11 cellular contexts compared by ENCODE assay signal in genomic region chr5:140342287-140342686, GRCh38. TPM values are rescaled to one million over a fixed set of nuclear protein-coding genes. Genes with fewer than 3 reads are reported as not detected.
DNase-seq lines count a peak whose midpoint lies in the region; ATAC-seq, FAIRE-seq and TF ChIP-seq lines count a peak whose summit lies in the region.
"Had no signal": no experiment of that assay in that cellular context is flagged by ENCODE, and none has a peak within 500 bp of the region (broad histone marks: within the 10 kb centered on the region; RNA-seq: fewer than 3 reads in every experiment).

No MANE protein-coding gene starts in this region.

- H3K36me3 Mint-ChIP-seq in activated CD8-positive, alpha-beta memory T cell treated with anti-CD3 and anti-CD28 coated beads, Interleukin-2, amount 10 ng/mL, durations not matched to agents 7 days and 5 days, result peaks cover 52% of the 10 kb centered on the region

- H3K27me3 Mint-ChIP-seq in activated CD8-positive, alpha-beta memory T cell treated with anti-CD3 and anti-CD28 coated beads, Interleukin-2, amount 10 ng/mL, durations not matched to agents 7 days and 5 days, result no peaks in the 10 kb centered on the region

- CTCF ChIA-PET in activated CD8-positive, alpha-beta memory T cell treated with anti-CD3 and anti-CD28 coated beads, Interleukin-2, amount 10 ng/mL, durations not matched to agents 7 days and 5 days (lab: Charles Lee), result interaction anchor here (1.2 to 17.8 kb wide), 4 partner anchors 10 to 100 kb away, joined by 3 to 657 read pairs (median 14); no protein-coding TSS in a partner anchor
- CTCF ChIA-PET in endothelial cell of umbilical vein (lab: Charles Lee), result interaction anchor here (1.3 to 16.7 kb wide), 3 partner anchors 10 to 96 kb away, joined by 3 to 1214 read pairs (median 10); no protein-coding TSS in a partner anchor

- H3K9me3 Mint-ChIP-seq in activated CD8-positive, alpha-beta memory T cell treated with anti-CD3 and anti-CD28 coated beads, Interleukin-2, amount 10 ng/mL, durations not matched to agents 7 days and 5 days (ENCODE audit: low read depth), result no peaks in the 10 kb centered on the region

- H3K4me1 ChIP-seq in endothelial cell of umbilical vein (ENCODE audit: control insufficient read depth, extremely low read depth, insufficient read depth, low read length) (peaks cover 58% of the 10 kb centered on the region), subcutaneous abdominal adipose tissue (ENCODE audit: control insufficient read depth in 5 of 5, insufficient read depth in 5 of 5, low read length in 5 of 5) (peaks cover 11 to 76% (median 61%) of the 10 kb centered on the region in 5 donors)

- peaks cover 3% of the 10 kb centered on the region for H3K9me1 ChIP-seq in endothelial cell of umbilical vein (replicated peaks; ENCODE audit: control insufficient read depth, extremely low read depth, insufficient read depth, low read length)

- peaks cover 8 to 19% of the 10 kb centered on the region in 2 experiments for H3K36me3 ChIP-seq in endothelial cell of umbilical vein (ENCODE audit: control insufficient read depth in 2 of 2, extremely low read depth in 1 of 2, insufficient read depth in 2 of 2, low read length in 2 of 2)
- peaks cover 0 to 43% (median 20%) of the 10 kb centered on the region in 5 donors for H3K36me3 ChIP-seq in subcutaneous abdominal adipose tissue (ENCODE audit: control insufficient read depth in 5 of 5, insufficient read depth in 5 of 5, low read length in 5 of 5)

- in situ Hi-C loops in SK-MEL-5 (cut with HindIII; ENCODE audit: low pct_unique_long_range_greater_than_20kb, low sequenced_read_pairs), result no loop called here

- intact Hi-C loops in endothelial cell of umbilical vein (cut with micrococcal nuclease), result loop anchor here (1.0 kb wide), 2 partner anchors 30 to 81 kb away; no protein-coding TSS in a partner anchor

- peak overlapping the region; percentile 3 for H3K4me2 ChIP-seq in endothelial cell of umbilical vein (ENCODE audit: insufficient read depth, low read length)

- peak overlapping the region; percentile 94 for H3K27ac Mint-ChIP-seq in activated CD8-positive, alpha-beta memory T cell treated with anti-CD3 and anti-CD28 coated beads, Interleukin-2, amount 10 ng/mL, durations not matched to agents 7 days and 5 days

- peaks cover 74% of the 10 kb centered on the region for H3K4me1 Mint-ChIP-seq in activated CD8-positive, alpha-beta memory T cell treated with anti-CD3 and anti-CD28 coated beads, Interleukin-2, amount 10 ng/mL, durations not matched to agents 7 days and 5 days

- H3K9ac ChIP-seq in endothelial cell of umbilical vein (replicated peaks; ENCODE audit: extremely low read depth, insufficient read depth, low read length) (no peak overlapping the region), subcutaneous abdominal adipose tissue (ENCODE audit: low read length in 5 of 5) (peak overlapping the region in 1 of 5 donors; percentile 19)

- peak; percentile 70 for DNase-seq in activated CD8-positive, alpha-beta memory T cell treated with anti-CD3 and anti-CD28 coated beads, Interleukin-2, amount 10 ng/mL, durations not matched to agents 7 days and 5 days
- no peak for DNase-seq in activated CD8-positive, alpha-beta memory T cell treated with anti-CD3 and anti-CD28 coated beads, Interleukin-2, amount 50 U/mL, for 48 hours
- peak; percentile 35 for DNase-seq in SK-MEL-5 (ENCODE audit: low read depth, low spot score)
- DNase-seq in endothelial cell of umbilical vein (ENCODE audit: low read depth, low spot score), result no peak
- no peak for DNase-seq in midbrain (lab: John Stamatoyannopoulos, UW)
- DNase-seq: SW 1271 had no signal

- H3K4me3 Mint-ChIP-seq in activated CD8-positive, alpha-beta memory T cell treated with anti-CD3 and anti-CD28 coated beads, Interleukin-2, amount 10 ng/mL, durations not matched to agents 7 days and 5 days, result peak overlapping the region; percentile 80

- BruUV-seq in endothelial cell of umbilical vein (replicated peaks; lab: Mats Ljungman, UMichigan), result no TSS peak

- FAIRE-seq in endothelial cell of umbilical vein (lab: Jason Lieb, UNC), result no peak
- FAIRE-seq: bronchial epithelial cell had no signal

- no peaks in the 10 kb centered on the region for H4K20me1 ChIP-seq in endothelial cell of umbilical vein (replicated peaks; ENCODE audit: control insufficient read depth, extremely low read depth, insufficient read depth, low read length)

- POLR2A ChIA-PET in endothelial cell of umbilical vein (lab: Charles Lee), result interaction anchor here (1.1 kb wide), 1 partner anchor 97 kb away, joined by 4 read pairs; no protein-coding TSS in a partner anchor

- H3K9me3 ChIP-seq in endothelial cell of umbilical vein (replicated peaks; ENCODE audit: control insufficient read depth, insufficient read depth, low read length), result no peaks in the 10 kb centered on the region
- no peaks in the 10 kb centered on the region for H3K9me3 ChIP-seq in subcutaneous abdominal adipose tissue (ENCODE audit: control insufficient read depth in 5 of 5, low read length in 5 of 5)

- H3K27ac ChIP-seq in endothelial cell of umbilical vein (ENCODE audit: insufficient read depth, low read depth, low read length) (peak overlapping the region; percentile 64), subcutaneous abdominal adipose tissue (ENCODE audit: low read depth, low read length) (peak overlapping the region; percentile 78)

- no peak for TF ChIP-seq POLR2A in endothelial cell of umbilical vein (IDR thresholded peaks at IDR 0.05; ENCODE audit: low read depth, low read length)

- no peak overlapping the region for H3K4me3 ChIP-seq in endothelial cell of umbilical vein (replicated peaks in 1 of 3; ENCODE audit: insufficient read depth in 1 of 3, low read depth in 1 of 3, low read length in 3 of 3)
- peak overlapping the region in 4 of 5 donors; percentile 10 to 87 (median 37) for H3K4me3 ChIP-seq in subcutaneous abdominal adipose tissue (ENCODE audit: low read depth in 1 of 5, low read length in 5 of 5)

- no peak for TF ChIP-seq CTCF in endothelial cell of umbilical vein (IDR thresholded peaks at IDR 0.05; ENCODE audit: extremely low read depth in 1 of 2, insufficient read depth in 1 of 2, low read depth in 1 of 2, low read length in 2 of 2)

- dilution Hi-C loops in endothelial cell of umbilical vein (cut with MboI; ENCODE audit: extremely low pct_ligation_motif_present, low sequenced_read_pairs), result no loop called here

- H3K79me2 ChIP-seq in endothelial cell of umbilical vein (ENCODE audit: control insufficient read depth, insufficient read depth, low read length), result peaks cover 79% of the 10 kb centered on the region

- H2AFZ ChIP-seq in endothelial cell of umbilical vein (ENCODE audit: low read depth, low read length), result no peak overlapping the region

- no peaks in the 10 kb centered on the region for H3K27me3 ChIP-seq in endothelial cell of umbilical vein (ENCODE audit: control insufficient read depth in 2 of 2, insufficient read depth in 2 of 2, low read length in 2 of 2)
- H3K27me3 ChIP-seq in subcutaneous abdominal adipose tissue (ENCODE audit: control insufficient read depth in 5 of 5, insufficient read depth in 4 of 5, low read length in 5 of 5), result no peaks in the 10 kb centered on the region

- ATAC-seq in activated CD8-positive, alpha-beta memory T cell treated with anti-CD3 and anti-CD28 coated beads, Interleukin-2, amount 10 ng/mL, durations not matched to agents 7 days and 5 days, result peak; percentile 4
- no peak for ATAC-seq in GM18907 (IDR thresholded peaks at IDR 0.05; ENCODE audit: unreplicated experiment)
- no peak for ATAC-seq in GM18502 (IDR thresholded peaks at IDR 0.05; ENCODE audit: poor library complexity, unreplicated experiment)

RNA-seq across cellular contexts. Expression of gene HBEGF, which starts 4.1 kb away (rescaled TPM):
- 10 to 100 TPM; 10.7 to 13.5 TPM for total RNA-seq in activated CD8-positive, alpha-beta memory T cell treated with anti-CD3 and anti-CD28 coated beads, Interleukin-2, amount 10 ng/mL, durations not matched to agents 7 days and 5 days
- total RNA-seq in SK-MEL-5 (2014; rRNA removed; shearing (Covaris generic)), result 12.2 and 13.4 TPM in 2 replicates
- polyA plus RNA-seq in SK-MEL-5 (2015; cell fraction: cytosol; rRNA removed), result 13.7 and 15.6 TPM in 2 replicates
- polyA plus RNA-seq in SK-MEL-5 (2015; cell fraction: nucleus; rRNA removed), result 4.9 and 8.7 TPM in 2 replicates
- 33.2 and 35.3 TPM in 2 replicates for total RNA-seq in endothelial cell of umbilical vein
- polyA plus RNA-seq in endothelial cell of umbilical vein, result 62.9 and 79.8 TPM in 2 replicates
- 79.4 and 88.5 TPM in 2 replicates for polyA plus RNA-seq in endothelial cell of umbilical vein (2011; cell fraction: cytosol; rRNA removed)
- polyA plus RNA-seq in endothelial cell of umbilical vein (2011; cell fraction: nucleus; rRNA removed), result 126 and 162 TPM in 2 replicates
- polyA plus RNA-seq in endothelial cell of umbilical vein (2012), result 38.6 and 57.3 TPM in 2 replicates
- 33.7 and 35.1 TPM in 2 replicates for polyA minus RNA-seq in endothelial cell of umbilical vein
- 1.2 TPM for polyA minus RNA-seq in endothelial cell of umbilical vein (2011; cell fraction: cytosol; rRNA and poly(A)+ RNA removed)
- polyA minus RNA-seq in endothelial cell of umbilical vein (2011; cell fraction: nucleus; rRNA and poly(A)+ RNA removed), result 54.6 and 68.6 TPM in 2 replicates

RNA-seq across cellular contexts. Expression of gene SLC4A9, which starts 17.7 kb away (rescaled TPM):
- total RNA-seq in activated CD8-positive, alpha-beta memory T cell treated with anti-CD3 and anti-CD28 coated beads, Interleukin-2, amount 10 ng/mL, durations not matched to agents 7 days and 5 days, result under 1 TPM; 0.07 to 0.35 TPM
- total RNA-seq in SK-MEL-5 (2014; rRNA removed; shearing (Covaris generic)), result 0.16 and 0.18 TPM in 2 replicates
- 0.12 TPM in 1 of 2 replicates, not detected in the other for polyA plus RNA-seq in SK-MEL-5 (2015; cell fraction: cytosol; rRNA removed)
- polyA plus RNA-seq in SK-MEL-5 (2015; cell fraction: nucleus; rRNA removed), result 2.9 and 3.6 TPM in 2 replicates
- total RNA-seq in endothelial cell of umbilical vein, result not detected in 2 replicates
- not detected in 2 replicates for polyA plus RNA-seq in endothelial cell of umbilical vein
- 0.06 TPM in 1 of 2 replicates, not detected in the other for polyA plus RNA-seq in endothelial cell of umbilical vein (2011; cell fraction: cytosol; rRNA removed)
- 0.09 and 0.22 TPM in 2 replicates for polyA plus RNA-seq in endothelial cell of umbilical vein (2011; cell fraction: nucleus; rRNA removed)
- not detected in 2 replicates for polyA plus RNA-seq in endothelial cell of umbilical vein (2012)
- polyA minus RNA-seq in endothelial cell of umbilical vein, result not detected in 2 replicates
- not detected for polyA minus RNA-seq in endothelial cell of umbilical vein (2011; cell fraction: cytosol; rRNA and poly(A)+ RNA removed)
- not detected in 2 replicates for polyA minus RNA-seq in endothelial cell of umbilical vein (2011; cell fraction: nucleus; rRNA and poly(A)+ RNA removed)
- total RNA-seq: bronchial epithelial cell had no signal
- polyA plus RNA-seq: AG04450 had no signal

RNA-seq across cellular contexts. Expression of gene PFDN1, which starts 39.4 kb away (rescaled TPM):
- total RNA-seq in activated CD8-positive, alpha-beta memory T cell treated with anti-CD3 and anti-CD28 coated beads, Interleukin-2, amount 10 ng/mL, durations not matched to agents 7 days and 5 days, result 10 to 100 TPM; 48.9 to 57.5 TPM
- 68.3 and 82.2 TPM in 2 replicates for total RNA-seq in SK-MEL-5 (2014; rRNA removed; shearing (Covaris generic))
- 97.2 and 111 TPM in 2 replicates for polyA plus RNA-seq in SK-MEL-5 (2015; cell fraction: cytosol; rRNA removed)
- 20.0 and 38.5 TPM in 2 replicates for polyA plus RNA-seq in SK-MEL-5 (2015; cell fraction: nucleus; rRNA removed)
- total RNA-seq in endothelial cell of umbilical vein, result 107 and 108 TPM in 2 replicates
- 156 and 158 TPM in 2 replicates for polyA plus RNA-seq in endothelial cell of umbilical vein
- polyA plus RNA-seq in endothelial cell of umbilical vein (2011; cell fraction: cytosol; rRNA removed), result 180 and 203 TPM in 2 replicates
- 69.6 and 71.7 TPM in 2 replicates for polyA plus RNA-seq in endothelial cell of umbilical vein (2011; cell fraction: nucleus; rRNA removed)
- polyA plus RNA-seq in endothelial cell of umbilical vein (2012), result 141 and 266 TPM in 2 replicates
- polyA minus RNA-seq in endothelial cell of umbilical vein, result 115 and 149 TPM in 2 replicates
- 25.7 TPM for polyA minus RNA-seq in endothelial cell of umbilical vein (2011; cell fraction: cytosol; rRNA and poly(A)+ RNA removed)
- 29.2 and 44.5 TPM in 2 replicates for polyA minus RNA-seq in endothelial cell of umbilical vein (2011; cell fraction: nucleus; rRNA and poly(A)+ RNA removed)

RNA-seq across cellular contexts. Expression of gene ANKHD1, which starts 59.3 kb away (rescaled TPM):
- total RNA-seq in activated CD8-positive, alpha-beta memory T cell treated with anti-CD3 and anti-CD28 coated beads, Interleukin-2, amount 10 ng/mL, durations not matched to agents 7 days and 5 days, result 100 to 1,000 TPM; 111 to 124 TPM
- 57.7 and 59.4 TPM in 2 replicates for total RNA-seq in SK-MEL-5 (2014; rRNA removed; shearing (Covaris generic))
- 60.0 and 79.2 TPM in 2 replicates for polyA plus RNA-seq in SK-MEL-5 (2015; cell fraction: cytosol; rRNA removed)
- 251 and 275 TPM in 2 replicates for polyA plus RNA-seq in SK-MEL-5 (2015; cell fraction: nucleus; rRNA removed)
- 87.0 and 92.4 TPM in 2 replicates for total RNA-seq in endothelial cell of umbilical vein
- 54.8 and 56.1 TPM in 2 replicates for polyA plus RNA-seq in endothelial cell of umbilical vein
- polyA plus RNA-seq in endothelial cell of umbilical vein (2011; cell fraction: cytosol; rRNA removed), result 41.6 and 43.0 TPM in 2 replicates
- 156 and 175 TPM in 2 replicates for polyA plus RNA-seq in endothelial cell of umbilical vein (2011; cell fraction: nucleus; rRNA removed)
- polyA plus RNA-seq in endothelial cell of umbilical vein (2012), result 46.3 and 54.2 TPM in 2 replicates
- polyA minus RNA-seq in endothelial cell of umbilical vein, result 155 and 170 TPM in 2 replicates
- polyA minus RNA-seq in endothelial cell of umbilical vein (2011; cell fraction: cytosol; rRNA and poly(A)+ RNA removed), result 39.7 TPM
- polyA minus RNA-seq in endothelial cell of umbilical vein (2011; cell fraction: nucleus; rRNA and poly(A)+ RNA removed), result 173 and 218 TPM in 2 replicates

Comparison
In these comparisons a context has a peak if more than half of its experiments do, and no peak if none do; other contexts are left out.
1. DNase-seq: peak in activated CD8-positive, alpha-beta memory T cell treated with anti-CD3 and anti-CD28 coated beads, Interleukin-2, amount 10 ng/mL, durations not matched to agents 7 days and 5 days (single experiment) and SK-MEL-5 (single experiment); none in activated CD8-positive, alpha-beta memory T cell treated with anti-CD3 and anti-CD28 coated beads, Interleukin-2, amount 50 U/mL, for 48 hours (single experiment), endothelial cell of umbilical vein (single experiment) and midbrain (single experiment).
2. H3K4me3 ChIP-seq: peak in subcutaneous abdominal adipose tissue (4 of 5); none in endothelial cell of umbilical vein (0 of 3).